In the genomic region with DNA sequence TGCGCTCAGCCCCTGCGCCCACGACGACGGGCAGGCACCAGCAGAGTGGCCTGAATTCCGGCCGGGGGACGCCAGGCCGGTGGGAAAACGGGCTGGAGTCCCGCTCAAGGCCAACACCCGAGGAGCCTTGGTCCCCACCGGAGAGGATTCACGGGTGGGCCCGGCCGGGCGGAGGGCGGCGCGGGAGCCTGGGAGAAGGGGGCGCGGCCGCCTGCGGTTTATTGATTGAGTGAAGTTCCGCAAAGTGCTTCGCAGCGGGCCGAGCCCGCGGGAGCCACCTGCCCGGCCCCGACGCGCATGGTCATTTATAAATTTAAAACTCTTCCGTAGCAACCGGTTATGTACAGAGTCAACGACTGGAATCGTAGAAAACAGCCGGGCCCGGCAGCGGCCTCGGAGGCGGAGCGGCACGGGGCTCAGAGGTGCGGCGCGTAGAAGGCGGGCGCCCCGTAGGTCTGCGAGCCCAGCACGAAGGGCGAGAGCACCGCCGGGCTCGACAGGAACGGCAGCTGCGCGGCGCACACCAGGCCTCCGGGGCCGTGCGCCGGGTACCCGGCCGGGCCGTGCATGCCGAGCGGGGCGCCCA, we compare ENCODE assay signal across 20 cellular contexts. TPM values are rescaled to one million over a fixed set of nuclear protein-coding genes. Genes with fewer than 3 reads are reported as not detected.
DNase-seq lines count a peak whose midpoint lies in the region; ATAC-seq and TF ChIP-seq lines count a peak whose summit lies in the region.
"Had no signal": no experiment of that assay in that cellular context is flagged by ENCODE, and none has a peak within 500 bp of the region (broad histone marks: within the 10 kb centered on the region; RNA-seq: fewer than 3 reads in every experiment).

No MANE protein-coding gene starts in this region.

- H3K36me3 Mint-ChIP-seq in activated T-cell treated with anti-CD3 and anti-CD28 coated beads, Interleukin-2, amount 50 U/mL, for 4 hours (ENCODE audit: insufficient read depth): no peaks in the 10 kb centered on the region
- H3K36me3 Mint-ChIP-seq: CD4-positive, CD25-positive, alpha-beta regulatory T cell had no signal

- intact Hi-C loops in mucosa of descending colon (cut with DNase I, micrococcal nuclease): no loop called here

- peaks cover 41% of the 10 kb centered on the region for H3K27me3 Mint-ChIP-seq in activated T-cell treated with anti-CD3 and anti-CD28 coated beads, Interleukin-2, amount 50 U/mL, for 4 hours (ENCODE audit: low read depth)

- ATAC-seq in activated T-cell treated with anti-CD3 and anti-CD28 coated beads, Interleukin-2, amount 50 U/mL, for 4 hours: peak; percentile 33 to 39
- ATAC-seq in mucosa of descending colon (peak; percentile 21), GM18498 (IDR thresholded peaks at IDR 0.05; ENCODE audit: unreplicated experiment) (no peak), HG02840 (IDR thresholded peaks at IDR 0.05; ENCODE audit: low FRiP score, unreplicated experiment) (no peak)
- ATAC-seq: heart left ventricle; stimulated activated naive CD8-positive, alpha-beta T cell treated with anti-CD3 and anti-CD28 coated beads, Interleukin-15, amount 100 ng/mL, for 72 hours had no signal

- H3K9me3 ChIP-seq in mucosa of descending colon: peaks cover 4% of the 10 kb centered on the region
- H3K9me3 ChIP-seq: colonic mucosa, ovary had no signal

- H3K4me3 ChIP-seq in mucosa of descending colon: no peak overlapping the region
- H3K4me3 ChIP-seq: colonic mucosa, ovary had no signal

- H3K4me1 ChIP-seq in mucosa of descending colon (ENCODE audit: low read depth): no peaks in the 10 kb centered on the region
- H3K4me1 ChIP-seq: colonic mucosa had no signal

- H3K36me3 ChIP-seq in mucosa of descending colon (ENCODE audit: low read depth): no peaks in the 10 kb centered on the region
- H3K36me3 ChIP-seq: colonic mucosa, esophagus squamous epithelium, heart left ventricle, ovary, Peyer's patch had no signal

- H3K4me3 Mint-ChIP-seq in activated T-cell treated with anti-CD3 and anti-CD28 coated beads, Interleukin-2, amount 50 U/mL, for 4 hours: peak overlapping the region; percentile 31
- H3K4me3 Mint-ChIP-seq: CD4-positive, CD25-positive, alpha-beta regulatory T cell; stimulated activated naive CD8-positive, alpha-beta T cell treated with anti-CD3 and anti-CD28 coated beads, Interleukin-15, amount 100 ng/mL, for 72 hours had no signal

- peak; percentile 12 for DNase-seq in NCI-H748 (lab: John Stamatoyannopoulos, UW; ENCODE audit: unreplicated experiment)
- DNase-seq in NCI-H748 treated with DMSO at 0.1 percent for 48 hours (lab: John Stamatoyannopoulos, UW): no peak
- peak; percentile 37 for DNase-seq in GM10266 (ENCODE audit: extremely low spot score)
- peak; percentile 2 for DNase-seq in activated T-cell treated with anti-CD3 and anti-CD28 coated beads, Interleukin-2, amount 50 U/mL, for 4 hours
- DNase-seq in mucosa of descending colon: no peak
- DNase-seq in DMS53 (lab: John Stamatoyannopoulos, UW): no peak
- DNase-seq: 8988T; anterior cingulate cortex; CD4-positive, CD25-positive, alpha-beta regulatory T cell; esophagus squamous epithelium; GF-D8; NCI-H526 treated with DMSO at 0.1 percent for 48 hours; stimulated activated CD4-positive, alpha-beta T cell treated with anti-CD3 and anti-CD28 coated beads, Interleukin-12 subunit alpha, Interleukin-12 subunit beta, amount 100 ng/mL, for 4 hours had no signal

- no peak for TF ChIP-seq CTCF in GM10266 (IDR thresholded peaks at IDR 0.05; ENCODE audit: control insufficient read depth, insufficient read depth, low read depth, missing control alignments)
- TF ChIP-seq CTCF in mucosa of descending colon (IDR thresholded peaks at IDR 0.05): no peak

- H3K9me3 Mint-ChIP-seq in activated T-cell treated with anti-CD3 and anti-CD28 coated beads, Interleukin-2, amount 50 U/mL, for 4 hours: no peaks in the 10 kb centered on the region

- peaks cover 8% of the 10 kb centered on the region for H3K4me1 Mint-ChIP-seq in activated T-cell treated with anti-CD3 and anti-CD28 coated beads, Interleukin-2, amount 50 U/mL, for 4 hours (ENCODE audit: low read depth)

RNA-seq across cellular contexts. Expression of gene NKX1-1, which starts 3.6 kb away (rescaled TPM):
- total RNA-seq in activated T-cell treated with anti-CD3 and anti-CD28 coated beads, Interleukin-2, amount 50 U/mL, for 4 hours: not detected
- not detected for total RNA-seq in mucosa of descending colon
- total RNA-seq: CD4-positive, CD25-positive, alpha-beta regulatory T cell; colonic mucosa; esophagus squamous epithelium; heart left ventricle; ovary; Peyer's patch had no signal

RNA-seq across cellular contexts. Expression of gene UVSSA, which starts 55.6 kb away (rescaled TPM):
- total RNA-seq in activated T-cell treated with anti-CD3 and anti-CD28 coated beads, Interleukin-2, amount 50 U/mL, for 4 hours: 10 to 100 TPM; 17.2 to 20.5 (median 18.9) TPM
- total RNA-seq in mucosa of descending colon: 10 to 100 TPM; 31.7 to 39.9 (median 36.8) TPM

Comparison
In these comparisons a context has a peak if more than half of its experiments do, and no peak if none do; other contexts are left out.
1. DNase-seq: peak in NCI-H748 (single experiment), GM10266 (single experiment) and activated T-cell treated with anti-CD3 and anti-CD28 coated beads, Interleukin-2, amount 50 U/mL, for 4 hours (single experiment); none in NCI-H748 treated with DMSO at 0.1 percent for 48 hours (single experiment), mucosa of descending colon (0 of 3) and DMS53 (single experiment).
2. ATAC-seq: peak in activated T-cell treated with anti-CD3 and anti-CD28 coated beads, Interleukin-2, amount 50 U/mL, for 4 hours (2 of 2) and mucosa of descending colon (single experiment); none in GM18498 (single experiment) and HG02840 (single experiment).